In genomic region chr21:33643658-33644311, GRCh38 we compare ENCODE assay signal across 8 cellular contexts.
DNase-seq lines count a peak whose midpoint lies in the region; TF ChIP-seq lines count a peak whose summit lies in the region.

No MANE protein-coding gene starts in this region.

- H3K4me3 ChIP-seq in choroid plexus epithelial cell (ENCODE audit: low read depth, low read length) (peak overlapping the region; percentile 70), mucosa of rectum (ENCODE audit: low read length in 2 of 2) (peak overlapping the region; percentile 99)

- TF ChIP-seq CTCF in choroid plexus epithelial cell (conservative IDR thresholded peaks at IDR 0.05; ENCODE audit: low read depth, low read length), result no peak

- H3K9ac ChIP-seq in mucosa of rectum (ENCODE audit: low read depth in 1 of 2, low read length in 2 of 2), result peak overlapping the region; percentile 68 to 83

- no peaks in the 10 kb centered on the region for H3K27me3 ChIP-seq in mucosa of rectum (ENCODE audit: control insufficient read depth in 2 of 2, insufficient read depth in 2 of 2, low read length in 2 of 2)

- no peaks in the 10 kb centered on the region for H3K36me3 ChIP-seq in mucosa of rectum (ENCODE audit: control insufficient read depth in 2 of 2, insufficient read depth in 2 of 2, low read length in 2 of 2)

- DNase-seq in EL, result peak; percentile 51
- peak; percentile 64 for DNase-seq in NCI-H82 (lab: John Stamatoyannopoulos, UW)
- DNase-seq in choroid plexus epithelial cell (ENCODE audit: low read depth), result peak; percentile 42
- no peak for DNase-seq in germinal center (ENCODE audit: low spot score)
- no peak for DNase-seq in HuH-7 (ENCODE audit: low spot score)
- DNase-seq in activated gamma-delta T cell treated with Interleukin-2 at 50 U/mL for 16 hours, result no peak
- DNase-seq in NAMALWA (ENCODE audit: low spot score), result no peak

- H3K4me1 ChIP-seq in mucosa of rectum (ENCODE audit: control insufficient read depth in 2 of 2, insufficient read depth in 2 of 2, low read length in 2 of 2), result peaks cover 13 to 16% of the 10 kb centered on the region in 2 donors

- H3K9me3 ChIP-seq in mucosa of rectum (ENCODE audit: control insufficient read depth in 2 of 2, low read length in 2 of 2), result no peaks in the 10 kb centered on the region

- H3K27ac ChIP-seq in mucosa of rectum (ENCODE audit: low read depth in 2 of 2, low read length in 2 of 2), result peak overlapping the region; percentile 94 to 97

Comparison
In these comparisons a context has a peak if more than half of its experiments do, and no peak if none do; other contexts are left out.
1. DNase-seq: peak in EL (single experiment), NCI-H82 (single experiment) and choroid plexus epithelial cell (single experiment); none in germinal center (single experiment), HuH-7 (single experiment), activated gamma-delta T cell treated with Interleukin-2 at 50 U/mL for 16 hours (single experiment) and NAMALWA (single experiment).